21 cellular contexts compared by ENCODE assay signal in the genomic region with DNA sequence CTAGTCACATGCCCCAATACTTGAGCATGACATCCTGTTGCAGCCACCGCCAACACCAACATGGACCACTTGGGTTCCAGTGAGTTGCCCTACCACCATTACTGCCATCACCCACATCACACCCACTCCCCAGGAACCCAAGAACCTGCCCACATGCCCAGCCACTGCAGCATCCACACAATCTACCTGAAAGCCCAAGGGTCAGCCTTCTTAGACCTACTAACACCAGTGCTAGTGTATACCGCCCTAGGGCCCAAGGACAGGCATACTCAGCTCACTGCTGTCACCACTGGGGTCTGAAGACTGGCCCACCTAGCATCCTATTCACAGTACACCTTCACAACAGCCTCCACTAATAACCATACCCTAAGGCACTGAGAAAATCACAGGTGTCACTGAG.
A peak's percentile ranks its signal among the peaks of the same experiment; 100 is the strongest.
DNase-seq lines count a peak whose midpoint lies in the region; ATAC-seq and TF ChIP-seq lines count a peak whose summit lies in the region.
"Had no signal": no experiment of that assay in that cellular context is flagged by ENCODE, and none has a peak within 500 bp of the region (broad histone marks: within the 10 kb centered on the region; RNA-seq: fewer than 3 reads in every experiment).

No MANE protein-coding gene starts in this region.

- no peak for TF ChIP-seq CTCF in natural killer cell (IDR thresholded peaks at IDR 0.05)

- H3K27ac Mint-ChIP-seq in natural killer cell (peak overlapping the region in 1 of 2 donors; percentile 37), memory B cell (peak overlapping the region; percentile 95)
- H3K27ac Mint-ChIP-seq in natural killer cell treated with Interleukin-12 subunit alpha and Interleukin-12 subunit beta and Interleukin-15 and Interleukin-18, amount 100 ng/mL, for 72 hours, result peak overlapping the region in 1 of 2 donors; percentile 57
- H3K27ac Mint-ChIP-seq in stimulated activated memory B cell treated with anti-CD40 and anti-IgM and Interleukin-4, amounts not matched to agents 10 μg/mL and 1 μg/mL and 100 μg/mL, for 72 hours, result peak overlapping the region; percentile 81
- H3K27ac Mint-ChIP-seq: CD4-positive, alpha-beta T cell had no signal

- no peak overlapping the region for H3K4me3 Mint-ChIP-seq in natural killer cell
- H3K4me3 Mint-ChIP-seq in natural killer cell treated with Interleukin-12 subunit alpha and Interleukin-12 subunit beta and Interleukin-15 and Interleukin-18, amount 100 ng/mL, for 72 hours, result no peak overlapping the region
- H3K4me3 Mint-ChIP-seq in memory B cell, result no peak overlapping the region
- no peak overlapping the region for H3K4me3 Mint-ChIP-seq in stimulated activated memory B cell treated with anti-CD40 and anti-IgM and Interleukin-4, amounts not matched to agents 10 μg/mL and 1 μg/mL and 100 μg/mL, for 72 hours
- H3K4me3 Mint-ChIP-seq: CD4-positive, alpha-beta T cell had no signal

- no peaks in the 10 kb centered on the region for H3K4me1 Mint-ChIP-seq in natural killer cell
- no peaks in the 10 kb centered on the region for H3K4me1 Mint-ChIP-seq in natural killer cell treated with Interleukin-12 subunit alpha and Interleukin-12 subunit beta and Interleukin-15 and Interleukin-18, amount 100 ng/mL, for 72 hours (ENCODE audit: low read depth in 2 of 2)
- H3K4me1 Mint-ChIP-seq in memory B cell, result peaks cover 36% of the 10 kb centered on the region
- H3K4me1 Mint-ChIP-seq in stimulated activated memory B cell treated with anti-CD40 and anti-IgM and Interleukin-4, amounts not matched to agents 10 μg/mL and 1 μg/mL and 100 μg/mL, for 72 hours, result peaks cover 48% of the 10 kb centered on the region

- H3K27me3 Mint-ChIP-seq in natural killer cell (ENCODE audit: low read depth in 2 of 2) (no peaks in the 10 kb centered on the region), memory B cell (no peaks in the 10 kb centered on the region)
- H3K27me3 Mint-ChIP-seq in natural killer cell treated with Interleukin-12 subunit alpha and Interleukin-12 subunit beta and Interleukin-15 and Interleukin-18, amount 100 ng/mL, for 72 hours, result no peaks in the 10 kb centered on the region
- no peaks in the 10 kb centered on the region for H3K27me3 Mint-ChIP-seq in stimulated activated memory B cell treated with anti-CD40 and anti-IgM and Interleukin-4, amounts not matched to agents 10 μg/mL and 1 μg/mL and 100 μg/mL, for 72 hours

- intact Hi-C loops in natural killer cell (cut with micrococcal nuclease), result no loop called here

- no peak for DNase-seq in natural killer cell
- DNase-seq in natural killer cell treated with Interleukin-12 subunit alpha and Interleukin-12 subunit beta and Interleukin-15 and Interleukin-18, amount 100 ng/mL, for 72 hours (ENCODE audit: low spot score), result no peak
- DNase-seq in memory B cell (ENCODE audit: low spot score in 2 of 2), result no peak
- no peak for DNase-seq in NCI-H446 (lab: John Stamatoyannopoulos, UW)
- DNase-seq in NCI-H2227 treated with DMSO at 0.1 percent for 48 hours (lab: John Stamatoyannopoulos, UW), result no peak
- no peak for DNase-seq in stimulated activated naive CD4-positive, alpha-beta T cell (lab: John Stamatoyannopoulos, UW)
- DNase-seq: BE2C; Caco-2; CD4-positive, alpha-beta T cell; DMS 273 treated with DMSO at 0.1 percent for 48 hours; DMS79 treated with DMSO at 0.1 percent for 48 hours; H7; Kasumi-1; NCI-H1694; NCI-H2081; NCI-H2171; NCI-H526; PC-3; Right ventricle myocardium superior had no signal

- peaks cover 21% of the 10 kb centered on the region for H3K36me3 Mint-ChIP-seq in natural killer cell
- H3K36me3 Mint-ChIP-seq in natural killer cell treated with Interleukin-12 subunit alpha and Interleukin-12 subunit beta and Interleukin-15 and Interleukin-18, amount 100 ng/mL, for 72 hours, result peaks cover 14% of the 10 kb centered on the region
- H3K36me3 Mint-ChIP-seq in memory B cell, result peaks cover 56% of the 10 kb centered on the region
- peaks cover 73% of the 10 kb centered on the region for H3K36me3 Mint-ChIP-seq in stimulated activated memory B cell treated with anti-CD40 and anti-IgM and Interleukin-4, amounts not matched to agents 10 μg/mL and 1 μg/mL and 100 μg/mL, for 72 hours

- H3K9me3 Mint-ChIP-seq in natural killer cell (no peaks in the 10 kb centered on the region), memory B cell (no peaks in the 10 kb centered on the region)
- H3K9me3 Mint-ChIP-seq in natural killer cell treated with Interleukin-12 subunit alpha and Interleukin-12 subunit beta and Interleukin-15 and Interleukin-18, amount 100 ng/mL, for 72 hours, result no peaks in the 10 kb centered on the region
- peaks cover 4% of the 10 kb centered on the region for H3K9me3 Mint-ChIP-seq in stimulated activated memory B cell treated with anti-CD40 and anti-IgM and Interleukin-4, amounts not matched to agents 10 μg/mL and 1 μg/mL and 100 μg/mL, for 72 hours

- ATAC-seq in natural killer cell (peak in 2 of 3 donors; percentile 14 to 28), memory B cell (ENCODE audit: low read depth) (no peak)
- no peak for ATAC-seq in natural killer cell treated with Interleukin-12 subunit alpha and Interleukin-12 subunit beta and Interleukin-15 and Interleukin-18, amount 100 ng/mL, for 72 hours
- no peak for ATAC-seq in stimulated activated memory B cell treated with anti-CD40 and anti-IgM and Interleukin-4, amounts not matched to agents 10 μg/mL and 1 μg/mL and 100 μg/mL, for 72 hours
- ATAC-seq: GM12878, PC-3 had no signal

Comparison
In these comparisons a context has a peak if more than half of its experiments do, and no peak if none do; other contexts are left out.
1. ATAC-seq: peak in natural killer cell (2 of 3); none in natural killer cell treated with Interleukin-12 subunit alpha and Interleukin-12 subunit beta and Interleukin-15 and Interleukin-18, amount 100 ng/mL, for 72 hours (0 of 2), memory B cell (single experiment) and stimulated activated memory B cell treated with anti-CD40 and anti-IgM and Interleukin-4, amounts not matched to agents 10 μg/mL and 1 μg/mL and 100 μg/mL, for 72 hours (single experiment).